8 cellular contexts compared by ENCODE assay signal in genomic region chr10:72257051-72257892, GRCh38. TPM values are rescaled to one million over a fixed set of nuclear protein-coding genes. Genes with fewer than 3 reads are reported as not detected.
DNase-seq lines count a peak whose midpoint lies in the region; ATAC-seq and TF ChIP-seq lines count a peak whose summit lies in the region.

No MANE protein-coding gene starts in this region.

- peak; percentile 70 for DNase-seq in NOMO-1 treated with DMSO at 0.1 percent for 48 hours (lab: John Stamatoyannopoulos, UW; ENCODE audit: unreplicated experiment)
- peak; percentile 43 to 50 for DNase-seq in erythroblast (lab: John Stamatoyannopoulos, UW)
- DNase-seq in mesenteric fat pad (ENCODE audit: low spot score) = no peak
- no peak for DNase-seq in NCI-H1417 (lab: John Stamatoyannopoulos, UW)
- DNase-seq in kidney glomerular epithelial cell (lab: John Stamatoyannopoulos, UW) = no peak

- ATAC-seq in GM18870 (IDR thresholded peaks at IDR 0.05; ENCODE audit: unreplicated experiment) = peak; percentile 24
- ATAC-seq in HG03097 (IDR thresholded peaks at IDR 0.05; ENCODE audit: low FRiP score, unreplicated experiment) = no peak

- TF ChIP-seq POLR2A in erythroblast (IDR thresholded peaks at IDR 0.05; ENCODE audit: low read length) = no peak

- peak overlapping the region in 15 of 21 experiments; percentile 7 to 90 (median 63) for H3K27ac ChIP-seq in skin epidermis

- no peak overlapping the region for H3K4me3 ChIP-seq in skin epidermis

RNA-seq across cellular contexts. Expression of gene DDIT4, which starts 16.5 kb away (rescaled TPM):
- total RNA-seq in mesenteric fat pad = 236 TPM

RNA-seq across cellular contexts. Expression of gene ASCC1, which starts 41.2 kb away (rescaled TPM):
- 29.2 TPM for total RNA-seq in mesenteric fat pad

RNA-seq across cellular contexts. Expression of gene ANAPC16, which starts 41.5 kb away (rescaled TPM):
- 80.9 TPM for total RNA-seq in mesenteric fat pad

Comparison
In these comparisons a context has a peak if more than half of its experiments do, and no peak if none do; other contexts are left out.
1. DNase-seq: peak in NOMO-1 treated with DMSO at 0.1 percent for 48 hours (single experiment) and erythroblast (2 of 2); none in mesenteric fat pad (single experiment), NCI-H1417 (0 of 3) and kidney glomerular epithelial cell (single experiment).